ENCODE assay signal across 8 cellular contexts in genomic region chr20:50467618-50468373, GRCh38. TPM values are rescaled to one million over a fixed set of nuclear protein-coding genes. Genes with fewer than 3 reads are reported as not detected.
DNase-seq lines count a peak whose midpoint lies in the region; TF ChIP-seq lines count a peak whose summit lies in the region.

No MANE protein-coding gene starts in this region.

- H3K9me3 ChIP-seq in vagina (no peaks in the 10 kb centered on the region), tibial artery (no peaks in the 10 kb centered on the region)

- no peaks in the 10 kb centered on the region for H3K9me3 Mint-ChIP-seq in activated CD4-positive, alpha-beta memory T cell treated with anti-CD3 and anti-CD28 coated beads for 36 hours

- peaks cover 25% of the 10 kb centered on the region for H3K4me1 Mint-ChIP-seq in activated CD4-positive, alpha-beta memory T cell treated with anti-CD3 and anti-CD28 coated beads for 36 hours (ENCODE audit: low read depth)

- H3K36me3 Mint-ChIP-seq in activated CD4-positive, alpha-beta memory T cell treated with anti-CD3 and anti-CD28 coated beads for 36 hours: no peaks in the 10 kb centered on the region

- no peak overlapping the region for H3K27ac Mint-ChIP-seq in activated CD4-positive, alpha-beta memory T cell treated with anti-CD3 and anti-CD28 coated beads for 36 hours

- H3K4me3 Mint-ChIP-seq in activated CD4-positive, alpha-beta memory T cell treated with anti-CD3 and anti-CD28 coated beads for 36 hours: no peak overlapping the region

- TF ChIP-seq CTCF in vagina (IDR thresholded peaks at IDR 0.05): no peak
- no peak for TF ChIP-seq CTCF in tibial artery (IDR thresholded peaks at IDR 0.05)

- CTCF ChIA-PET in activated CD4-positive, alpha-beta memory T cell treated with anti-CD3 and anti-CD28 coated beads for 36 hours (lab: Charles Lee): interaction anchor here (1.1 to 9.1 kb wide), 5 partner anchors 11 to 289 kb away, joined by 3 to 153 read pairs (median 4); partner anchors contain the start of gene CEBPB

- H3K4me3 ChIP-seq in vagina (no peak overlapping the region), tibial artery (no peak overlapping the region)

- intact Hi-C loops in activated CD4-positive, alpha-beta memory T cell treated with anti-CD3 and anti-CD28 coated beads for 36 hours (cut with micrococcal nuclease): no loop called here
- intact Hi-C loops in head of caudate nucleus (cut with DNase I): no loop called here
- intact Hi-C loops in vagina (cut with DNase I): no loop called here
- intact Hi-C loops in tibial artery (cut with DNase I; ENCODE audit: low total_unique reads): no loop called here

- POLR2A ChIA-PET in activated CD4-positive, alpha-beta memory T cell treated with anti-CD3 and anti-CD28 coated beads for 36 hours (lab: Charles Lee): interaction anchor here (0.6 kb wide), 1 partner anchor 137 kb away, joined by 3 read pairs; no protein-coding TSS in a partner anchor

- H3K27ac ChIP-seq in vagina: peak overlapping the region; percentile 34
- H3K27ac ChIP-seq in tibial artery: no peak overlapping the region

- H3K27me3 ChIP-seq in vagina (no peaks in the 10 kb centered on the region), tibial artery (no peaks in the 10 kb centered on the region)

- TF ChIP-seq POLR2A in vagina (IDR thresholded peaks at IDR 0.05): no peak

- H3K36me3 ChIP-seq in vagina (no peaks in the 10 kb centered on the region), tibial artery (no peaks in the 10 kb centered on the region)

- H3K4me1 ChIP-seq in vagina: peaks cover 17% of the 10 kb centered on the region
- peaks cover 0 to 8% (median 6%) of the 10 kb centered on the region in 4 donors for H3K4me1 ChIP-seq in tibial artery

- H3K27me3 Mint-ChIP-seq in activated CD4-positive, alpha-beta memory T cell treated with anti-CD3 and anti-CD28 coated beads for 36 hours: no peaks in the 10 kb centered on the region

- peak; percentile 39 for DNase-seq in ELF-1 (ENCODE audit: low read depth, low spot score)
- DNase-seq in NAMALWA (ENCODE audit: low spot score): peak; percentile 81
- peak; percentile 50 for DNase-seq in activated CD4-positive, alpha-beta memory T cell treated with anti-CD3 and anti-CD28 coated beads for 36 hours
- DNase-seq in head of caudate nucleus: peak in 40 of 42 donors; percentile 13 to 77 (median 49)
- no peak for DNase-seq in vagina (ENCODE audit: extremely low spot score in 2 of 2)
- no peak for DNase-seq in KG1 (lab: John Stamatoyannopoulos, UW)
- no peak for DNase-seq in tibial artery
- DNase-seq in COR-L47 (lab: John Stamatoyannopoulos, UW): no peak

RNA-seq across cellular contexts. Expression of gene PTPN1, which starts 42.4 kb away (rescaled TPM):
- 10 to 100 TPM; 80.6 to 83.4 TPM for total RNA-seq in activated CD4-positive, alpha-beta memory T cell treated with anti-CD3 and anti-CD28 coated beads for 36 hours
- total RNA-seq in vagina: 25.3 TPM

Comparison
In these comparisons a context has a peak if more than half of its experiments do, and no peak if none do; other contexts are left out.
1. DNase-seq: peak in ELF-1 (single experiment), NAMALWA (single experiment), activated CD4-positive, alpha-beta memory T cell treated with anti-CD3 and anti-CD28 coated beads for 36 hours (single experiment) and head of caudate nucleus (40 of 42); none in vagina (0 of 2), KG1 (single experiment), tibial artery (0 of 2) and COR-L47 (single experiment).